ENCODE assay signal across 18 cellular contexts in genomic region chr15:85488997-85489396, GRCh38.
DNase-seq lines count a peak whose midpoint lies in the region; ATAC-seq and TF ChIP-seq lines count a peak whose summit lies in the region.
"Had no signal": no experiment of that assay in that cellular context is flagged by ENCODE, and none has a peak within 500 bp of the region (broad histone marks: within the 10 kb centered on the region; RNA-seq: fewer than 3 reads in every experiment).

No MANE protein-coding gene starts in this region.

- H3F3A ChIP-seq in SK-N-SH (replicated peaks; ENCODE audit: insufficient read depth): no peaks in the 10 kb centered on the region
- peaks cover 5% of the 10 kb centered on the region for H3F3A ChIP-seq in smooth muscle cell (ENCODE audit: low read depth)

- H3K4me1 ChIP-seq in SK-N-SH (ENCODE audit: control insufficient read depth in 1 of 2, insufficient read depth in 2 of 2, low read depth in 1 of 2, low read length in 1 of 2) (peaks cover under 1 to 6% of the 10 kb centered on the region in 2 experiments; a peak in 2 of 4 replicates), Karpas-422 (ENCODE audit: low read length) (peaks cover 90% of the 10 kb centered on the region), smooth muscle cell (ENCODE audit: low read depth) (peaks cover under 1% of the 10 kb centered on the region), osteoblast (ENCODE audit: insufficient read depth, low read length) (peaks cover 3% of the 10 kb centered on the region)

- no peak overlapping the region for H3K4me3 ChIP-seq in SK-N-SH (ENCODE audit: low read depth in 2 of 2, low read length in 1 of 2)
- no peak overlapping the region for H3K4me3 ChIP-seq in Karpas-422 (ENCODE audit: low read length)
- no peak overlapping the region for H3K4me3 ChIP-seq in smooth muscle cell
- no peak overlapping the region for H3K4me3 ChIP-seq in osteoblast (ENCODE audit: insufficient read depth, low read length)
- H3K4me3 ChIP-seq: mucosa of descending colon, transverse colon had no signal

- H3K27me3 ChIP-seq in SK-N-SH (ENCODE audit: insufficient read depth) (no peaks in the 10 kb centered on the region), Karpas-422 (ENCODE audit: low read length) (no peaks in the 10 kb centered on the region), smooth muscle cell (ENCODE audit: low read depth) (no peaks in the 10 kb centered on the region), osteoblast (ENCODE audit: insufficient read depth, low read length) (no peaks in the 10 kb centered on the region)
- H3K27me3 ChIP-seq: transverse colon had no signal

- WGBS in SK-N-SH (ENCODE audit: low lambda C conversion rate): 62% methylated on average over 1 of the region's 1 CpG
- 15% methylated on average over 1 of the region's 1 CpG for WGBS in smooth muscle cell (ENCODE audit: low lambda C conversion rate)

- CTCF ChIA-PET in SK-N-SH (lab: Yijun Ruan, JAX): interaction anchor here (1.2 to 6.8 kb wide), 4 partner anchors 9 to 241 kb away, joined by 3 to 97 read pairs (median 11); no protein-coding TSS in a partner anchor

- H3K27ac ChIP-seq in SK-N-SH (ENCODE audit: low read depth in 2 of 2, low read length in 1 of 2) (peak overlapping the region in 1 of 2 experiments; percentile 37; a peak in 2 of 4 replicates), Karpas-422 (ENCODE audit: low read length) (peak overlapping the region; percentile 69), smooth muscle cell (ENCODE audit: low read depth) (peak overlapping the region; percentile 74), osteoblast (ENCODE audit: low read depth, low read length) (no peak overlapping the region)
- H3K27ac ChIP-seq: 22Rv1, transverse colon had no signal

- no peak for DNase-seq in SK-N-SH
- DNase-seq in Karpas-422: no peak
- peak; percentile 68 for DNase-seq in epidermal melanocyte (ENCODE audit: insufficient read length, low spot score)
- DNase-seq in smooth muscle cell (lab: John Stamatoyannopoulos, UW; ENCODE audit: unreplicated experiment): no peak
- no peak for DNase-seq in osteoblast (ENCODE audit: insufficient read length, low spot score, missing footprints)
- DNase-seq in middle frontal gyrus (ENCODE audit: extremely low spot score, low spot score): no peak
- no peak for DNase-seq in NOMO-1 (lab: John Stamatoyannopoulos, UW; ENCODE audit: unreplicated experiment in 2 of 2)
- DNase-seq: activated CD4-positive, alpha-beta T cell treated with anti-CD3 and anti-CD28 coated beads, Interleukin-2, amount 10 ng/mL, durations not matched to agents 7 days and 5 days; activated naive CD4-positive, alpha-beta T cell; GF-D8; mucosa of descending colon; NCI-H1694 treated with DMSO at 0.1 percent for 48 hours; NCI-H226; retina; transverse colon had no signal

- H3K79me2 ChIP-seq in SK-N-SH (ENCODE audit: insufficient read depth) (peaks cover 41% of the 10 kb centered on the region; the same call in 1 of the 2 replicates), Karpas-422 (ENCODE audit: low read length) (peaks cover 97% of the 10 kb centered on the region), smooth muscle cell (ENCODE audit: low read depth) (peaks cover 74% of the 10 kb centered on the region), osteoblast (ENCODE audit: insufficient read depth, low read length) (peaks cover 64% of the 10 kb centered on the region)

- TF ChIP-seq CTCF in SK-N-SH (IDR thresholded peaks at IDR 0.05) (no peak), smooth muscle cell (IDR thresholded peaks at IDR 0.05; ENCODE audit: borderline replicate concordance, insufficient read depth, poor library complexity, severe bottlenecking) (no peak), osteoblast (IDR thresholded peaks at IDR 0.05; ENCODE audit: extremely low read depth, low read depth, low read length) (no peak)

- peaks cover 9% of the 10 kb centered on the region for H4K20me1 ChIP-seq in SK-N-SH (ENCODE audit: insufficient read depth)
- H4K20me1 ChIP-seq in Karpas-422 (ENCODE audit: insufficient read depth, low read depth, low read length): no peaks in the 10 kb centered on the region
- H4K20me1 ChIP-seq in smooth muscle cell (ENCODE audit: low read depth): peaks cover 39% of the 10 kb centered on the region
- H4K20me1 ChIP-seq in osteoblast (ENCODE audit: insufficient read depth, low read length): no peaks in the 10 kb centered on the region

- no peak for TF ChIP-seq EP300 in SK-N-SH (IDR thresholded peaks at IDR 0.05; ENCODE audit: borderline replicate concordance in 1 of 2, low read depth in 1 of 2, low read length in 1 of 2)

- H3K9me3 ChIP-seq in SK-N-SH: no peaks in the 10 kb centered on the region
- H3K9me3 ChIP-seq in Karpas-422 (ENCODE audit: low read length): no peaks in the 10 kb centered on the region
- no peaks in the 10 kb centered on the region for H3K9me3 ChIP-seq in smooth muscle cell (replicated peaks; ENCODE audit: low read depth)
- H3K9me3 ChIP-seq in osteoblast (ENCODE audit: low read depth, low read length): no peaks in the 10 kb centered on the region
- H3K9me3 ChIP-seq: mucosa of descending colon, transverse colon had no signal

- TF ChIP-seq RAD21 in SK-N-SH (IDR thresholded peaks at IDR 0.05; ENCODE audit: low read length): no peak

- H2AFZ ChIP-seq in SK-N-SH (ENCODE audit: low read depth): no peak overlapping the region
- H2AFZ ChIP-seq in Karpas-422 (ENCODE audit: low read length): no peak overlapping the region
- no peak overlapping the region for H2AFZ ChIP-seq in smooth muscle cell (ENCODE audit: low read depth)
- H2AFZ ChIP-seq in osteoblast (ENCODE audit: low read length): no peak overlapping the region

- POLR2A ChIA-PET in SK-N-SH (lab: Yijun Ruan, JAX): no interaction called here

- no peaks in the 10 kb centered on the region for H3K9me2 ChIP-seq in SK-N-SH
- no peaks in the 10 kb centered on the region for H3K9me2 ChIP-seq in Karpas-422 (replicated peaks; ENCODE audit: insufficient read depth, low read length)

- no peak for ATAC-seq in SK-N-SH treated with all-trans-retinoic acid at 6 μM for 48 hours
- ATAC-seq: HCT116, mucosa of descending colon had no signal

- H3K9ac ChIP-seq in SK-N-SH (no peak overlapping the region), Karpas-422 (ENCODE audit: low read length) (peak overlapping the region; percentile 9; the same call in 1 of the 2 replicates), smooth muscle cell (ENCODE audit: low read depth) (peak overlapping the region; percentile 56)

- H3K36me3 ChIP-seq in SK-N-SH (replicated peaks in 1 of 2; ENCODE audit: control insufficient read depth in 1 of 2, insufficient read depth in 2 of 2, low read length in 1 of 2) (peaks cover 0 to 6% of the 10 kb centered on the region in 2 experiments), Karpas-422 (ENCODE audit: insufficient read depth, low read length) (peaks cover 6% of the 10 kb centered on the region), smooth muscle cell (ENCODE audit: low read depth) (no peaks in the 10 kb centered on the region), osteoblast (ENCODE audit: insufficient read depth, low read length) (no peaks in the 10 kb centered on the region)
- H3K36me3 ChIP-seq: transverse colon had no signal

- H3K4me2 ChIP-seq in SK-N-SH: no peak overlapping the region
- peak overlapping the region; percentile 31 for H3K4me2 ChIP-seq in Karpas-422 (ENCODE audit: low read depth, low read length, poor library complexity, severe bottlenecking)
- H3K4me2 ChIP-seq in smooth muscle cell: peak overlapping the region; percentile 24
- no peak overlapping the region for H3K4me2 ChIP-seq in osteoblast (ENCODE audit: insufficient read depth, low read length)

TF ChIP-seq in SK-N-SH treated with all-trans-retinoic acid at 6 μM for 48 hours, 23 proteins besides CTCF, POLR2A, EP300 and RAD21:
- TF ChIP-seq CREB5 (CRISPR knock-in tag; IDR thresholded peaks at IDR 0.05; ENCODE audit: low read depth): no peak
- TF ChIP-seq ISL1 (CRISPR knock-in tag; IDR thresholded peaks at IDR 0.05): 0 out of 2 replicates have a peak, but pooled peaks have one; percentile 28

TF ChIP-seq in SK-N-SH, 30 proteins besides CTCF, POLR2A, EP300 and RAD21 (continues in another document):
- no peak for TF ChIP-seq MXI1 (IDR thresholded peaks at IDR 0.05; ENCODE audit: low read depth, low read length)
- TF ChIP-seq USF2 (IDR thresholded peaks at IDR 0.05; ENCODE audit: borderline replicate concordance, low read depth, low read length): no peak
- no peak for TF ChIP-seq GABPA (IDR thresholded peaks at IDR 0.05; ENCODE audit: low read depth)
- TF ChIP-seq JUND (IDR thresholded peaks at IDR 0.05): no peak
- no peak for TF ChIP-seq TAF1 (IDR thresholded peaks at IDR 0.05; ENCODE audit: borderline replicate concordance, low read depth, low read length)
- no peak for TF ChIP-seq POLR2AphosphoS5 (IDR thresholded peaks at IDR 0.05; ENCODE audit: low read depth, low read length)
- no peak for TF ChIP-seq ELF1 (IDR thresholded peaks at IDR 0.05)
- no peak for TF ChIP-seq USF1 (IDR thresholded peaks at IDR 0.05; ENCODE audit: borderline replicate concordance, low read depth)
- TF ChIP-seq SMC3 (IDR thresholded peaks at IDR 0.05; ENCODE audit: low read depth, low read length): no peak
- TF ChIP-seq RCOR1 (IDR thresholded peaks at IDR 0.05; ENCODE audit: low read length): no peak
- TF ChIP-seq MEF2A (IDR thresholded peaks at IDR 0.05; ENCODE audit: borderline replicate concordance, low read depth): no peak
- TF ChIP-seq SIN3A (IDR thresholded peaks at IDR 0.05; ENCODE audit: borderline replicate concordance, low read depth, low read length): no peak

Comparison
In these comparisons a context has a peak if more than half of its experiments do, and no peak if none do; other contexts are left out.
1. H3K4me2 ChIP-seq: peak in Karpas-422 (single experiment) and smooth muscle cell (single experiment); none in SK-N-SH (single experiment) and osteoblast (single experiment).